ENCODE assay signal across 21 cellular contexts in the genomic region with DNA sequence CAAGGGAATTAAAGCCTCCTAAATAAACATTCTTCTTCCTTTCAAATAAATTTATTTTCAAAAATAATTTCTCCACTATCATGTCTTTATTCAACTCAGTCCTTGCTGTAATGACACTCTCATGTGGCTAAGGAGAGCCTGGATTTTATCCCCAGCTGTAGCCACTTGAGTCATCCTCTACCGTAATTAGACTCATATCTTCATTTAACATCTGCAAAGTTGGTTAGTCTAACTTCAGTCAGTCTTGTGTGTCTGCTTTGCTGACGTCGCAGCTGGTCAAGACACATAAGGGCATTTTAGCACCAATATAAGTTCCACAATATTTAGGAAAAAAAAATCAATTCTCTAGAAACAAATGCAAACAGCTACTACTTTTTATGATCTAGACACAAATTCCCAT.
"Had no signal": no experiment of that assay in that cellular context is flagged by ENCODE, and none has a peak within 500 bp of the region (broad histone marks: within the 10 kb centered on the region; RNA-seq: fewer than 3 reads in every experiment).

No MANE protein-coding gene starts in this region.

- H3K36me3 ChIP-seq: gastrocnemius medialis, heart right ventricle, tibial nerve, uterus, WERI-Rb-1 had no signal

- H3K4me3 Mint-ChIP-seq: activated T-cell treated with anti-CD3 and anti-CD28 coated beads, Interleukin-2, amount 50 U/mL, for 72 hours; immature natural killer cell; naive thymus-derived CD4-positive, alpha-beta T cell; stimulated activated naive CD8-positive, alpha-beta T cell treated with anti-CD3 and anti-CD28 coated beads, Interleukin-15, Interleukin-2, amounts not matched to agents 100 ng/mL and 50 ng/mL, for 24 hours had no signal

- ATAC-seq: activated T-cell treated with anti-CD3 and anti-CD28 coated beads, Interleukin-2, amount 50 U/mL, for 72 hours; gastrocnemius medialis; heart right ventricle; naive thymus-derived CD4-positive, alpha-beta T cell; psoas muscle; right cardiac atrium had no signal

- H3K27me3 Mint-ChIP-seq: naive thymus-derived CD4-positive, alpha-beta T cell; stimulated activated naive CD8-positive, alpha-beta T cell treated with anti-CD3 and anti-CD28 coated beads, Interleukin-15, Interleukin-2, amounts not matched to agents 100 ng/mL and 50 ng/mL, for 24 hours had no signal

- FAIRE-seq: bronchial epithelial cell had no signal

- H3K27me3 ChIP-seq: gastrocnemius medialis, heart right ventricle, tibial nerve, uterus had no signal

- H3K4me1 ChIP-seq: gastrocnemius medialis, heart right ventricle, psoas muscle, tibial nerve, uterus had no signal

- H3K27ac ChIP-seq: gastrocnemius medialis, heart right ventricle, psoas muscle, tibial nerve, uterus, WERI-Rb-1 had no signal

- DNase-seq: activated CD4-positive, alpha-beta T cell treated with anti-CD3 and anti-CD28 coated beads for 1 hour; activated CD8-positive, alpha-beta memory T cell treated with anti-CD3 and anti-CD28 coated beads for 24 hours; activated CD8-positive, alpha-beta memory T cell treated with anti-CD3 and anti-CD28 coated beads, Interleukin-2, amount 50 U/mL, for 48 hours; activated effector memory CD4-positive, alpha-beta T cell treated with anti-CD3 and anti-CD28 coated beads, Interleukin-2, amount 50 U/mL, for 16 hours; activated naive CD4-positive, alpha-beta T cell treated with anti-CD3 and anti-CD28 coated beads, Interleukin-2, amount 50 U/mL, for 16 hours; activated T-cell treated with anti-CD3 and anti-CD28 coated beads, Interleukin-2, amount 50 U/mL, for 72 hours; cerebellar nuclear complex; effector CD4-positive, alpha-beta T cell; gastrocnemius medialis; heart right ventricle; immature natural killer cell; mesendoderm; naive thymus-derived CD4-positive, alpha-beta T cell; psoas muscle; right cardiac atrium; T-helper 9 cell; uterus; WERI-Rb-1 had no signal

- H3K4me1 Mint-ChIP-seq: immature natural killer cell; naive thymus-derived CD4-positive, alpha-beta T cell had no signal

- H3K27ac Mint-ChIP-seq: activated T-cell treated with anti-CD3 and anti-CD28 coated beads, Interleukin-2, amount 50 U/mL, for 72 hours; immature natural killer cell; naive thymus-derived CD4-positive, alpha-beta T cell; stimulated activated naive CD8-positive, alpha-beta T cell treated with anti-CD3 and anti-CD28 coated beads, Interleukin-15, Interleukin-2, amounts not matched to agents 100 ng/mL and 50 ng/mL, for 24 hours had no signal

- H3K4me3 ChIP-seq: gastrocnemius medialis, heart right ventricle, psoas muscle, tibial nerve, uterus had no signal

- H3K9me3 ChIP-seq: gastrocnemius medialis, psoas muscle, tibial nerve, uterus had no signal

- H3K36me3 Mint-ChIP-seq: immature natural killer cell; naive thymus-derived CD4-positive, alpha-beta T cell had no signal
